1 cellular context compared by ENCODE assay signal in the genomic region with DNA sequence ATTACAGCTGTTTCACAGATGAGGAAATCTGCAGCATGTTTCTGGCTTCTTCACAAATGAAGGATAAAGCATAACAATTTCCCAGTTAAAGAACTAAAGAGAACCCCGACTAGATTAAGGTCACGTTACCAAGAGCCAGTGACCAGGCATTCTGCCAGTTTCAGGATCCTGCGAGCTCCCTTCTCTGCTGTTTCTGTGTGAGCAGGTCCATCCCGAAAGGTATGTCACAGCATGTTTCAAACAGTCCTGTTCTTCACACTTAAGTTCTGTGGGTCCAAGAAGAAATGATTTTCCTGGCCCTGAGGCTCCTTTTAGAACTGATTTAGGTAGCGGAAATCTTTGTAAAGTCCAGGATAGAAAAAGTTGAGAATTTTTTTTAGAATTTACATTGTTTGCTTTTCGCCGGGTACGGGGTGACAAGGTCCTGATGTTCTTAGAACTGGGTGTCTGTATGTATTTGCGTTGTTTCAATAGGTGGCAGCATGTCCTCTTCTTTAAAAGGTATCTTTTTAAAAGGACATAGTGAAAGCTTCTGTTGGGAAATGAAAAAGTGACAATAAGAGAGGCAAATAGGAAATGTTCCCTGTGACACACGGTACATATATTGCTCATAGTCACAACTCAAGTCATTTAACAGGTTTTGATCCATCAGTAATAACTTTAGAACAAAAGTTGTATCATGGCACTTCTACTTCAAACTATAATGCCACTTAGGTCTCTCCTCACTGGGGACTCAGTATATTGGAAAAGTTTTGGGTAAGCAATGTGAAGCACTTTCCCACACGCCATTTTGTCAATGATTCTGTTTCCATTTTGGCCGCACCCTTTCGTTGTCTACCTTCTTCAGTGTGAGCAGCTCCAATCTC.
TF ChIP-seq lines count a peak whose summit lies in the region.

No MANE protein-coding gene starts in this region.

TF ChIP-seq in neural cell, 6 proteins besides CTCF, POLR2A, EP300 and RAD21 (continued from another document):
- TF ChIP-seq, protein P1, sequence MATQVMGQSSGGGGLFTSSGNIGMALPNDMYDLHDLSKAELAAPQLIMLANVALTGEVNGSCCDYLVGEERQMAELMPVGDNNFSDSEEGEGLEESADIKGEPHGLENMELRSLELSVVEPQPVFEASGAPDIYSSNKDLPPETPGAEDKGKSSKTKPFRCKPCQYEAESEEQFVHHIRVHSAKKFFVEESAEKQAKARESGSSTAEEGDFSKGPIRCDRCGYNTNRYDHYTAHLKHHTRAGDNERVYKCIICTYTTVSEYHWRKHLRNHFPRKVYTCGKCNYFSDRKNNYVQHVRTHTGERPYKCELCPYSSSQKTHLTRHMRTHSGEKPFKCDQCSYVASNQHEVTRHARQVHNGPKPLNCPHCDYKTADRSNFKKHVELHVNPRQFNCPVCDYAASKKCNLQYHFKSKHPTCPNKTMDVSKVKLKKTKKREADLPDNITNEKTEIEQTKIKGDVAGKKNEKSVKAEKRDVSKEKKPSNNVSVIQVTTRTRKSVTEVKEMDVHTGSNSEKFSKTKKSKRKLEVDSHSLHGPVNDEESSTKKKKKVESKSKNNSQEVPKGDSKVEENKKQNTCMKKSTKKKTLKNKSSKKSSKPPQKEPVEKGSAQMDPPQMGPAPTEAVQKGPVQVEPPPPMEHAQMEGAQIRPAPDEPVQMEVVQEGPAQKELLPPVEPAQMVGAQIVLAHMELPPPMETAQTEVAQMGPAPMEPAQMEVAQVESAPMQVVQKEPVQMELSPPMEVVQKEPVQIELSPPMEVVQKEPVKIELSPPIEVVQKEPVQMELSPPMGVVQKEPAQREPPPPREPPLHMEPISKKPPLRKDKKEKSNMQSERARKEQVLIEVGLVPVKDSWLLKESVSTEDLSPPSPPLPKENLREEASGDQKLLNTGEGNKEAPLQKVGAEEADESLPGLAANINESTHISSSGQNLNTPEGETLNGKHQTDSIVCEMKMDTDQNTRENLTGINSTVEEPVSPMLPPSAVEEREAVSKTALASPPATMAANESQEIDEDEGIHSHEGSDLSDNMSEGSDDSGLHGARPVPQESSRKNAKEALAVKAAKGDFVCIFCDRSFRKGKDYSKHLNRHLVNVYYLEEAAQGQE (IDR thresholded peaks at IDR 0.05; ENCODE audit: borderline replicate concordance), result no peak
- TF ChIP-seq TAF1 (IDR thresholded peaks at IDR 0.05; ENCODE audit: low read depth) (no peak), SMC3 (conservative IDR thresholded peaks at IDR 0.05; ENCODE audit: poor library complexity) (peak; percentile 76)
